ENCODE assay signal across 33 cellular contexts in genomic region chr2:221994926-221995325, GRCh38.
A peak's percentile ranks its signal among the peaks of the same experiment; 100 is the strongest.
DNase-seq lines count a peak whose midpoint lies in the region; ATAC-seq, FAIRE-seq and TF ChIP-seq lines count a peak whose summit lies in the region.
"Had no signal": no experiment of that assay in that cellular context is flagged by ENCODE, and none has a peak within 500 bp of the region (broad histone marks: within the 10 kb centered on the region; RNA-seq: fewer than 3 reads in every experiment).

No MANE protein-coding gene starts in this region.

- no peaks in the 10 kb centered on the region for H3K79me1 ChIP-seq in IMR-90 (ENCODE audit: low read depth in 1 of 2, low read length in 2 of 2)

- H3K4me3 ChIP-seq in HepG2 (replicated peaks in 1 of 3; ENCODE audit: insufficient read depth in 1 of 3, low read depth in 2 of 3, low read length in 3 of 3) (no peak overlapping the region), right lobe of liver (no peak overlapping the region), IMR-90 (ENCODE audit: insufficient read depth, low read depth, low read length) (no peak overlapping the region)
- H3K4me3 ChIP-seq: A549; BLaER1; BLaER1 treated with 17β-estradiol and CSF1 and Interleukin-3, amounts not matched to agents 10 nM and 100 nM had no signal

- H3K27me3 ChIP-seq in HepG2 (ENCODE audit: control insufficient read depth in 1 of 2, insufficient read depth in 2 of 2, low read length in 2 of 2) (no peaks in the 10 kb centered on the region), right lobe of liver (no peaks in the 10 kb centered on the region), IMR-90 (ENCODE audit: control insufficient read depth, insufficient read depth, low read length) (no peaks in the 10 kb centered on the region; the same call in 1 of the 2 replicates)
- H3K27me3 ChIP-seq: BE2C; BLaER1; BLaER1 treated with 17β-estradiol and CSF1 and Interleukin-3, amounts not matched to agents 10 nM and 100 nM had no signal

- TF ChIP-seq CTCF in HepG2 (CRISPR knock-in tag; IDR thresholded peaks at IDR 0.05) (no peak), right lobe of liver (IDR thresholded peaks at IDR 0.05) (no peak), D721Med (IDR thresholded peaks at IDR 0.05; ENCODE audit: insufficient read depth, missing control alignments) (no peak), IMR-90 (conservative IDR thresholded peaks at IDR 0.05; ENCODE audit: low read depth, low read length) (no peak), mesothelial cell of epicardium (IDR thresholded peaks at IDR 0.05; ENCODE audit: unreplicated experiment) (no peak)

- CTCF ChIA-PET in HepG2 (lab: Yijun Ruan, JAX; ENCODE audit: low intra/inter-chr PET ratio, low total read pairs) = no interaction called here
- CTCF ChIA-PET in IMR-90 (lab: Yijun Ruan, JAX) = interaction anchor here (2.6 kb wide), 1 partner anchor 30 kb away, joined by 8 read pairs; no protein-coding TSS in a partner anchor

- no peak for ATAC-seq in HepG2
- no peak for ATAC-seq in right lobe of liver
- no peak for ATAC-seq in IMR-90 (ENCODE audit: low read depth)
- ATAC-seq: A549; CD8-positive, alpha-beta T cell had no signal

- no peaks in the 10 kb centered on the region for H4K20me1 ChIP-seq in HepG2 (ENCODE audit: insufficient read depth, low read length)
- H4K20me1 ChIP-seq in IMR-90 (ENCODE audit: insufficient read depth, low read length) = 0 out of 2 replicates have a peak, but pooled peaks cover under 1% of the 10 kb centered on the region
- H4K20me1 ChIP-seq: BLaER1; BLaER1 treated with 17β-estradiol and CSF1 and Interleukin-3, amounts not matched to agents 10 nM and 100 nM had no signal

- H3K18ac ChIP-seq in IMR-90 (ENCODE audit: low read depth, low read length) = no peak overlapping the region

- TF ChIP-seq RAD21 in HepG2 (CRISPR knock-in tag; IDR thresholded peaks at IDR 0.05) (no peak), IMR-90 (IDR thresholded peaks at IDR 0.05; ENCODE audit: low read length) (no peak)

- H3K4me1 ChIP-seq in HepG2 (ENCODE audit: insufficient read depth, low read length) (no peaks in the 10 kb centered on the region), right lobe of liver (no peaks in the 10 kb centered on the region), IMR-90 (ENCODE audit: control insufficient read depth, insufficient read depth, low read length) (peaks cover 3% of the 10 kb centered on the region)
- H3K4me1 ChIP-seq: A549; BE2C; BLaER1; BLaER1 treated with 17β-estradiol and CSF1 and Interleukin-3, amounts not matched to agents 10 nM and 100 nM had no signal

- WGBS in HepG2 (ENCODE audit: low lambda C conversion rate) = 25% methylated on average over 7 of the region's 7 CpGs
- 58% methylated on average over 7 of the region's 7 CpGs for whole genome bisulfite sequencing in right lobe of liver (ENCODE audit: insufficient coverage, low coverage, low lambda C conversion rate, missing lambda C conversion rate)
- WGBS in IMR-90 (ENCODE audit: extremely low coverage in 2 of 2, insufficient read length in 1 of 2), 2 experiments = 40% methylated on average over 1 of the region's 7 CpGs; no CpG with 5 or more reads in 1 of the 2 experiments

- H3K79me2 ChIP-seq in HepG2 (ENCODE audit: insufficient read depth, low read length) = no peaks in the 10 kb centered on the region

- H3K27ac ChIP-seq in HepG2 (ENCODE audit: extremely low read length, insufficient read depth, low read length) = no peak overlapping the region
- no peak overlapping the region for H3K27ac ChIP-seq in right lobe of liver
- no peak overlapping the region for H3K27ac ChIP-seq in IMR-90 (ENCODE audit: insufficient read depth, low read length)
- H3K27ac ChIP-seq: 22Rv1; A549; BLaER1; BLaER1 treated with 17β-estradiol and CSF1 and Interleukin-3, amounts not matched to agents 10 nM and 100 nM; C4-2B had no signal

- H3K9ac ChIP-seq in HepG2 (ENCODE audit: insufficient read depth, low read depth, low read length) = no peak overlapping the region
- no peak overlapping the region for H3K9ac ChIP-seq in IMR-90 (ENCODE audit: low read depth, low read length)
- H3K9ac ChIP-seq: BLaER1; BLaER1 treated with 17β-estradiol and CSF1 and Interleukin-3, amounts not matched to agents 10 nM and 100 nM had no signal

- no peaks in the 10 kb centered on the region for H3K36me3 Mint-ChIP-seq in activated CD4-positive, alpha-beta T cell treated with anti-CD3 and anti-CD28 coated beads, Interleukin-2, amount 10 ng/mL, durations not matched to agents 24 days and 14 days (ENCODE audit: low read depth)
- H3K36me3 Mint-ChIP-seq in mesothelial cell of epicardium = no peaks in the 10 kb centered on the region
- H3K36me3 Mint-ChIP-seq: CD14-positive monocyte; CD4-positive, alpha-beta memory T cell; CD4-positive, CD25-positive, alpha-beta regulatory T cell; CD8-positive, alpha-beta memory T cell; CD8-positive, alpha-beta T cell had no signal

- H3K4ac ChIP-seq in IMR-90 (ENCODE audit: low read depth, low read length) = no peak overlapping the region

- H2AFZ ChIP-seq in HepG2 (ENCODE audit: low read length) (no peak overlapping the region), IMR-90 (replicated peaks; ENCODE audit: low read length, poor library complexity) (no peak overlapping the region)

- no peak for TF ChIP-seq POLR2A in HepG2 (IDR thresholded peaks at IDR 0.05; ENCODE audit: insufficient read depth in 1 of 2, low read depth in 2 of 2, low read length in 2 of 2)
- TF ChIP-seq POLR2A in right lobe of liver (IDR thresholded peaks at IDR 0.05) = no peak
- TF ChIP-seq POLR2A in IMR-90 (IDR thresholded peaks at IDR 0.05; ENCODE audit: low read depth, low read length) = no peak

- TF ChIP-seq EP300 in HepG2 (IDR thresholded peaks at IDR 0.05; ENCODE audit: low read depth in 2 of 2, low read length in 2 of 2) (no peak), HepG2 (CRISPR knock-in tag; IDR thresholded peaks at IDR 0.05; ENCODE audit: borderline replicate concordance) (no peak)

- no peak overlapping the region for H3K56ac ChIP-seq in IMR-90 (ENCODE audit: extremely low read depth, insufficient read depth, low read length)

- POLR2A ChIA-PET in HepG2 (lab: Yijun Ruan, JAX) = no interaction called here
- POLR2A ChIA-PET in IMR-90 (lab: Charles Lee; ENCODE audit: unreplicated experiment) = no interaction called here

- intact Hi-C loops in HepG2 (cut with micrococcal nuclease; ENCODE audit: unreplicated experiment) (no loop called here), right lobe of liver (cut with DNase I) (no loop called here), IMR-90 (cut with micrococcal nuclease) (no loop called here)
- intact Hi-C loops in activated CD4-positive, alpha-beta T cell treated with anti-CD3 and anti-CD28 coated beads, Interleukin-2, amount 10 ng/mL, durations not matched to agents 24 days and 14 days (cut with micrococcal nuclease) = no loop called here

- DNase-seq in HepG2 (ENCODE audit: low spot score) (no peak), right lobe of liver (no peak), D721Med (ENCODE audit: insufficient read length, low spot score) (no peak), IMR-90 (no peak), mesothelial cell of epicardium (ENCODE audit: low spot score in 2 of 2, unreplicated experiment in 2 of 2) (no peak)
- DNase-seq in activated CD4-positive, alpha-beta T cell treated with anti-CD3 and anti-CD28 coated beads, Interleukin-2, amount 10 ng/mL, durations not matched to agents 24 days and 14 days = no peak
- DNase-seq: 8988T; ACHN; AML-193; BE2C; C1 segment of cervical spinal cord; Caco-2; Calu3; CD4-positive, alpha-beta memory T cell; CD4-positive, alpha-beta T cell; CD4-positive, CD25-positive, alpha-beta regulatory T cell; CD8-positive, alpha-beta memory T cell; CD8-positive, alpha-beta T cell; COR-L47; DMS 273 treated with DMSO at 0.1 percent for 48 hours; DMS153; DMS53; DMS79; DMS79 treated with DMSO at 0.1 percent for 48 hours; DND-41; EL had no signal

- H2BK20ac ChIP-seq in IMR-90 (ENCODE audit: low read depth, low read length) = no peak overlapping the region

- H3K9me1 ChIP-seq in IMR-90 (ENCODE audit: insufficient read depth, low read length) = peaks cover 8% of the 10 kb centered on the region; the same call in 1 of the 2 replicates

- H2BK120ac ChIP-seq in IMR-90 (ENCODE audit: low read depth, low read length) = no peak overlapping the region

- no peak overlapping the region for H2AK9ac ChIP-seq in IMR-90 (replicated peaks; ENCODE audit: low read depth, low read length, poor library complexity)

- no peaks in the 10 kb centered on the region for H3K36me3 ChIP-seq in HepG2 (replicated peaks in 1 of 2; ENCODE audit: control insufficient read depth in 1 of 2, insufficient read depth in 2 of 2, low read length in 2 of 2)
- H3K36me3 ChIP-seq in right lobe of liver = no peaks in the 10 kb centered on the region
- no peaks in the 10 kb centered on the region for H3K36me3 ChIP-seq in IMR-90 (ENCODE audit: control insufficient read depth, insufficient read depth, low read length)
- H3K36me3 ChIP-seq: BE2C; BLaER1; BLaER1 treated with 17β-estradiol and CSF1 and Interleukin-3, amounts not matched to agents 10 nM and 100 nM had no signal

- no peaks in the 10 kb centered on the region for H3K4me1 Mint-ChIP-seq in activated CD4-positive, alpha-beta T cell treated with anti-CD3 and anti-CD28 coated beads, Interleukin-2, amount 10 ng/mL, durations not matched to agents 24 days and 14 days
- peaks cover 20% of the 10 kb centered on the region for H3K4me1 Mint-ChIP-seq in mesothelial cell of epicardium
- H3K4me1 Mint-ChIP-seq: B cell; CD14-positive monocyte; CD4-positive, alpha-beta memory T cell; CD4-positive, CD25-positive, alpha-beta regulatory T cell; CD8-positive, alpha-beta memory T cell had no signal

- H4K5ac ChIP-seq in IMR-90 (ENCODE audit: low read depth, low read length) = no peak overlapping the region

- H3K9me3 Mint-ChIP-seq in activated CD4-positive, alpha-beta T cell treated with anti-CD3 and anti-CD28 coated beads, Interleukin-2, amount 10 ng/mL, durations not matched to agents 24 days and 14 days = no peaks in the 10 kb centered on the region
- H3K9me3 Mint-ChIP-seq in mesothelial cell of epicardium = peaks cover 6% of the 10 kb centered on the region
- H3K9me3 Mint-ChIP-seq: CD8-positive, alpha-beta T cell had no signal

- H3K4me2 ChIP-seq in HepG2 (ENCODE audit: low read depth, low read length) (no peak overlapping the region), IMR-90 (ENCODE audit: low read depth, low read length) (no peak overlapping the region)
- H3K4me2 ChIP-seq: A549; BLaER1; BLaER1 treated with 17β-estradiol and CSF1 and Interleukin-3, amounts not matched to agents 10 nM and 100 nM had no signal

- H2BK5ac ChIP-seq in IMR-90 (ENCODE audit: low read depth, low read length, poor library complexity, severe bottlenecking) = no peak overlapping the region

- in situ Hi-C loops in HepG2 (cut with HindIII; ENCODE audit: extremely low pct_ligation_motif_present, low pct_unique_long_range_greater_than_20kb) = no loop called here
- in situ Hi-C loops in IMR-90 (cut with MboI; ENCODE audit: low sequenced_read_pairs) = no loop called here

- H3K14ac ChIP-seq in IMR-90 (replicated peaks; ENCODE audit: low read depth, low read length) = no peak overlapping the region

- H2BK15ac ChIP-seq in IMR-90 (ENCODE audit: low read depth, low read length) = no peak overlapping the region

- no peak overlapping the region for H2AK5ac ChIP-seq in IMR-90 (ENCODE audit: low read depth, low read length)

- dilution Hi-C loops in IMR-90 (cut with HindIII; ENCODE audit: low sequenced_read_pairs, unreplicated experiment) = no loop called here

- H4K8ac ChIP-seq in IMR-90 (ENCODE audit: low read depth in 2 of 2, low read length in 2 of 2) = no peak overlapping the region

- H3K23ac ChIP-seq in IMR-90 (ENCODE audit: low read depth, low read length) = no peak overlapping the region

- no peak overlapping the region for H4K91ac ChIP-seq in IMR-90 (ENCODE audit: insufficient read depth, low read depth, low read length)

- FAIRE-seq in HepG2 (lab: Jason Lieb, UNC) (no peak), D721Med (lab: Jason Lieb, UNC) (peak; percentile 35)
- FAIRE-seq: A549 had no signal

- no peak overlapping the region for H3K27ac Mint-ChIP-seq in activated CD4-positive, alpha-beta T cell treated with anti-CD3 and anti-CD28 coated beads, Interleukin-2, amount 10 ng/mL, durations not matched to agents 24 days and 14 days
- H3K27ac Mint-ChIP-seq in mesothelial cell of epicardium = no peak overlapping the region
- H3K27ac Mint-ChIP-seq: B cell; CD14-positive monocyte; CD4-positive, alpha-beta T cell; CD4-positive, CD25-positive, alpha-beta regulatory T cell; CD8-positive, alpha-beta memory T cell; CD8-positive, alpha-beta T cell had no signal

- no peaks in the 10 kb centered on the region for H3K27me3 Mint-ChIP-seq in activated CD4-positive, alpha-beta T cell treated with anti-CD3 and anti-CD28 coated beads, Interleukin-2, amount 10 ng/mL, durations not matched to agents 24 days and 14 days
- H3K27me3 Mint-ChIP-seq in mesothelial cell of epicardium (ENCODE audit: low read depth) = peaks cover 13% of the 10 kb centered on the region
- H3K27me3 Mint-ChIP-seq: CD4-positive, CD25-positive, alpha-beta regulatory T cell had no signal

- BruUV-seq in HepG2 (replicated peaks; lab: Mats Ljungman, UMichigan) (no TSS peak), IMR-90 (replicated peaks; lab: Mats Ljungman, UMichigan) (no TSS peak)

- no peaks in the 10 kb centered on the region for H3K9me3 ChIP-seq in HepG2 (ENCODE audit: low read length)
- H3K9me3 ChIP-seq in right lobe of liver = no peaks in the 10 kb centered on the region
- no peaks in the 10 kb centered on the region for H3K9me3 ChIP-seq in IMR-90 (ENCODE audit: control insufficient read depth, insufficient read depth, low read length)
- H3K9me3 ChIP-seq: A549; BE2C; BLaER1; BLaER1 treated with 17β-estradiol and CSF1 and Interleukin-3, amounts not matched to agents 10 nM and 100 nM; Caco-2 had no signal

- H3K4me3 Mint-ChIP-seq in activated CD4-positive, alpha-beta T cell treated with anti-CD3 and anti-CD28 coated beads, Interleukin-2, amount 10 ng/mL, durations not matched to agents 24 days and 14 days = no peak overlapping the region
- no peak overlapping the region for H3K4me3 Mint-ChIP-seq in mesothelial cell of epicardium
- H3K4me3 Mint-ChIP-seq: B cell; CD14-positive monocyte; CD4-positive, alpha-beta memory T cell; CD4-positive, alpha-beta T cell; CD4-positive, CD25-positive, alpha-beta regulatory T cell; CD8-positive, alpha-beta memory T cell; CD8-positive, alpha-beta T cell had no signal
